Comparison of ENCODE assay signal across 9 cellular contexts in the genomic region with DNA sequence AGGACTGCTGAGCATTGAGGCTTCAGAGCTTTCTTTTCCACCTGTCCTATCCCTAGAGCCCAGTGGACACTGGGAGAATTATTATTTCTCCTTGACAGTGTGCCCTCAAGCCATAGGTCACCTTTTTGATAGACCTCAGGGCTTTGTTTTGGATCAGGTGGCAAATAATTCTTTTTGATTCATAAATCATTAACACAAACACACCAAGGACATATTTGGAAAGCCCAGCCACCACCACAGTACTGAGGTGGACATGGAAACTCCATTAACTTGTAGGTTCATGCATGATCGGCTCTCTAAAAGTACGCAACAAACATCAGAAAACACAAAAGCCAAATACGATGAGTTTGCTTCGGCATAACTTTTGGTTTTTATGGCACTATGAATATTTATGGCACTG. TPM values are rescaled to one million over a fixed set of nuclear protein-coding genes. Genes with fewer than 3 reads are reported as not detected.
"Had no signal": no experiment of that assay in that cellular context is flagged by ENCODE, and none has a peak within 500 bp of the region (broad histone marks: within the 10 kb centered on the region; RNA-seq: fewer than 3 reads in every experiment).

No MANE protein-coding gene starts in this region.

- H2AFZ ChIP-seq: GM23248 had no signal

- DNase-seq: GM23248, GOT3, H7, HFFc6, IMR-90 had no signal

- H3K27ac ChIP-seq: GM23248 had no signal

- H3K9me3 ChIP-seq: HAP-1 had no signal

- H3K36me3 ChIP-seq: HAP-1 had no signal

- H3K9ac ChIP-seq: GM23248 had no signal

- H3K4me3 ChIP-seq: GM23248, HAP-1, K562 had no signal

- ATAC-seq: HCT116, K562 had no signal

RNA-seq across cellular contexts. Expression of a gene that starts 17.8 kb away (rescaled TPM):
- total RNA-seq: GM23248, H7, HT-29, IMR-90, K562 had no signal
